In genomic region chr10:13705526-13706169, GRCh38 we compare ENCODE assay signal across 12 cellular contexts.
DNase-seq lines count a peak whose midpoint lies in the region; ATAC-seq and TF ChIP-seq lines count a peak whose summit lies in the region.
"Had no signal": no experiment of that assay in that cellular context is flagged by ENCODE, and none has a peak within 500 bp of the region (broad histone marks: within the 10 kb centered on the region; RNA-seq: fewer than 3 reads in every experiment).

No MANE protein-coding gene starts in this region.

- ATAC-seq in lower lobe of right lung, result no peak
- ATAC-seq in GM18498 (IDR thresholded peaks at IDR 0.05; ENCODE audit: unreplicated experiment), result no peak
- ATAC-seq: Panc1 had no signal

- peaks cover 4% of the 10 kb centered on the region for H3K36me3 Mint-ChIP-seq in MCF 10A (ENCODE audit: insufficient read depth, unreplicated experiment)

- no peak for TF ChIP-seq POLR2A in breast epithelium (IDR thresholded peaks at IDR 0.05)

- H3K27me3 ChIP-seq in breast epithelium (no peaks in the 10 kb centered on the region), ectodermal cell (ENCODE audit: control insufficient read depth, insufficient read depth, low read length, poor library complexity, severe bottlenecking) (no peaks in the 10 kb centered on the region), lower lobe of right lung (ENCODE audit: low read depth) (no peaks in the 10 kb centered on the region)

- CTCF ChIA-PET in MCF 10A (lab: Yijun Ruan, JAX), result no interaction called here

- H3K27ac ChIP-seq in breast epithelium (no peak overlapping the region), ectodermal cell (ENCODE audit: insufficient read depth, low read depth, low read length, poor library complexity, severe bottlenecking) (no peak overlapping the region), lower lobe of right lung (peak overlapping the region; percentile 15)

- H3K36me3 ChIP-seq in breast epithelium, result no peaks in the 10 kb centered on the region
- H3K36me3 ChIP-seq in ectodermal cell (ENCODE audit: control insufficient read depth, insufficient read depth, low read length), result no peaks in the 10 kb centered on the region
- peaks cover 9% of the 10 kb centered on the region for H3K36me3 ChIP-seq in lower lobe of right lung

- WGBS in ectodermal cell, 2 experiments, result 83 to 88% methylated on average over 10 of the region's 10 CpGs

- TF ChIP-seq CTCF in breast epithelium (IDR thresholded peaks at IDR 0.05), result no peak
- no peak for TF ChIP-seq CTCF in MCF 10A (IDR thresholded peaks at IDR 0.05; ENCODE audit: unreplicated experiment)
- no peak for TF ChIP-seq CTCF in lower lobe of right lung (IDR thresholded peaks at IDR 0.05)

- H3K4me3 Mint-ChIP-seq in MCF 10A (ENCODE audit: unreplicated experiment), result no peak overlapping the region
- H3K4me3 Mint-ChIP-seq: activated CD4-positive, alpha-beta T cell treated with anti-CD3 and anti-CD28 coated beads, Interleukin-2, amount 10 ng/mL, durations not matched to agents 7 days and 5 days had no signal

- no peaks in the 10 kb centered on the region for H3K27me3 Mint-ChIP-seq in MCF 10A (ENCODE audit: insufficient read depth, unreplicated experiment)

- POLR2A ChIA-PET in MCF 10A (lab: Yijun Ruan, JAX), result no interaction called here

- peaks cover 5% of the 10 kb centered on the region for H3K4me1 Mint-ChIP-seq in MCF 10A (ENCODE audit: insufficient read depth, unreplicated experiment)

- intact Hi-C loops in breast epithelium (cut with DNase I; ENCODE audit: low total_unique reads) (no loop called here), MCF 10A (cut with micrococcal nuclease) (no loop called here), lower lobe of right lung (cut with DNase I) (no loop called here)

- H3K9me3 Mint-ChIP-seq in MCF 10A (ENCODE audit: unreplicated experiment), result no peaks in the 10 kb centered on the region
- H3K9me3 Mint-ChIP-seq: activated CD4-positive, alpha-beta T cell treated with anti-CD3 and anti-CD28 coated beads, Interleukin-2, amount 10 ng/mL, durations not matched to agents 7 days and 5 days had no signal

- H3K4me1 ChIP-seq in breast epithelium, result peaks cover 4 to 7% of the 10 kb centered on the region in 2 donors
- peaks cover 26% of the 10 kb centered on the region for H3K4me1 ChIP-seq in ectodermal cell (ENCODE audit: control insufficient read depth, insufficient read depth, low read length)
- peaks cover 39% of the 10 kb centered on the region for H3K4me1 ChIP-seq in lower lobe of right lung

- H3K9me3 ChIP-seq in breast epithelium (no peaks in the 10 kb centered on the region), ectodermal cell (ENCODE audit: control insufficient read depth, low read length) (no peaks in the 10 kb centered on the region), lower lobe of right lung (no peaks in the 10 kb centered on the region)

- H3K4me3 ChIP-seq in breast epithelium, result peak overlapping the region in 2 of 3 donors; percentile 59 to 80
- H3K4me3 ChIP-seq in ectodermal cell (ENCODE audit: insufficient read depth, low read depth, low read length), result peak overlapping the region; percentile 26
- H3K4me3 ChIP-seq in lower lobe of right lung, result peak overlapping the region; percentile 56

- BruUV-seq in MCF 10A (replicated peaks; lab: Mats Ljungman, UMichigan), result no TSS peak

- no peak for DNase-seq in breast epithelium (ENCODE audit: low spot score in 2 of 2)
- no peak for DNase-seq in MCF 10A (ENCODE audit: unreplicated experiment)
- no peak for DNase-seq in lower lobe of right lung
- no peak for DNase-seq in effector CD8-positive, alpha-beta T cell (lab: John Stamatoyannopoulos, UW)
- DNase-seq in NCI-H1105 (lab: John Stamatoyannopoulos, UW), result no peak
- DNase-seq in stimulated activated CD4-positive, alpha-beta T cell treated with anti-CD3 and anti-CD28 coated beads, Interleukin-12 subunit alpha, Interleukin-12 subunit beta, amount 100 ng/mL, for 4 hours, result no peak
- DNase-seq: 8988T; activated CD4-positive, alpha-beta T cell treated with anti-CD3 and anti-CD28 coated beads, Interleukin-2, amount 10 ng/mL, durations not matched to agents 7 days and 5 days; NCI-H1048 had no signal

- H3K27ac Mint-ChIP-seq in MCF 10A (ENCODE audit: low read depth, unreplicated experiment), result no peak overlapping the region
- H3K27ac Mint-ChIP-seq: activated CD4-positive, alpha-beta T cell treated with anti-CD3 and anti-CD28 coated beads, Interleukin-2, amount 10 ng/mL, durations not matched to agents 7 days and 5 days had no signal
